Comparison of ENCODE assay signal across 25 cellular contexts in the genomic region with DNA sequence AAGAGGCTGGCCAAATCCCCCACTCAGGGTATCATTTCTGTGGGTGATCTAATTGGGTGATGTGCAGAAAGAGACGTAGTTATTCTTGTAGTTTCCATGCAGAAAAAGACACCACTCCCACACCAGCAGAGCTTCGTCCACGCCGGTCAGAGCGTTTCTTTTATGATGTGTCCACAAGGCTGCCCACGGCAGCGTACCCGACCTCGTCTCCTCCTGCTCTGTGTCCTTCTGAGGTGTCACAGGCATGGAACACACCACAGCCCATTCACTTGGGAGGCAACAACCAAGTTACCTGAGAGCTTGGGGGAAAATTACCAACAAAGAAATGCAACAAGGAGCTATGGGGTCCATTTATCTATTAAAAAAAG.
"Had no signal": no experiment of that assay in that cellular context is flagged by ENCODE, and none has a peak within 500 bp of the region (broad histone marks: within the 10 kb centered on the region; RNA-seq: fewer than 3 reads in every experiment).

No MANE protein-coding gene starts in this region.

- ATAC-seq: activated CD8-positive, alpha-beta memory T cell treated with anti-CD3 and anti-CD28 coated beads, Interleukin-2, amount 10 ng/mL, durations not matched to agents 7 days and 5 days; activated CD8-positive, alpha-beta T cell treated with anti-CD3 and anti-CD28 coated beads for 36 hours; stimulated activated naive CD8-positive, alpha-beta T cell treated with anti-CD3 and anti-CD28 coated beads, Interleukin-15, Interleukin-2, amounts not matched to agents 100 U/mL and 50 U/mL, for 24 hours; T-cell had no signal

- H3K9me3 ChIP-seq: neutrophil, ovary, prostate gland, testis, transverse colon had no signal

- H3K27me3 Mint-ChIP-seq: dendritic cell treated with granulocyte-macrophage colony-stimulating factor and Interleukin-4, amounts not matched to agents 40 ng/mL and 50 ng/mL, for 4 days had no signal

- H3K9me3 Mint-ChIP-seq: activated CD4-positive, alpha-beta T cell treated with anti-CD3 and anti-CD28 coated beads, Interleukin-2, amount 10 ng/mL, durations not matched to agents 7 days and 5 days; activated CD8-positive, alpha-beta T cell treated with anti-CD3 and anti-CD28 coated beads for 36 hours; dendritic cell treated with granulocyte-macrophage colony-stimulating factor and Interleukin-4, amounts not matched to agents 40 ng/mL and 50 ng/mL, for 4 days; endodermal cell; nephron; T-cell; WTC11 had no signal

- H3K27ac Mint-ChIP-seq: activated CD4-positive, alpha-beta T cell treated with anti-CD3 and anti-CD28 coated beads, Interleukin-2, amount 10 ng/mL, durations not matched to agents 7 days and 5 days; activated CD8-positive, alpha-beta memory T cell treated with anti-CD3 and anti-CD28 coated beads, Interleukin-2, amount 10 ng/mL, durations not matched to agents 7 days and 5 days; activated CD8-positive, alpha-beta T cell treated with anti-CD3 and anti-CD28 coated beads for 36 hours; dendritic cell treated with granulocyte-macrophage colony-stimulating factor and Interleukin-4, amounts not matched to agents 40 ng/mL and 50 ng/mL, for 4 days; endodermal cell; T-cell had no signal

- H3K4me1 ChIP-seq: prostate gland, testis had no signal

- DNase-seq: activated CD4-positive, alpha-beta T cell treated with anti-CD3 and anti-CD28 coated beads for 1 hour; activated CD4-positive, alpha-beta T cell treated with anti-CD3 and anti-CD28 coated beads, Interleukin-2, amount 10 ng/mL, durations not matched to agents 7 days and 5 days; activated CD8-positive, alpha-beta memory T cell treated with anti-CD3 and anti-CD28 coated beads, Interleukin-2, amount 10 ng/mL, durations not matched to agents 7 days and 5 days; activated CD8-positive, alpha-beta T cell treated with anti-CD3 and anti-CD28 coated beads for 36 hours; activated gamma-delta T cell; activated naive CD4-positive, alpha-beta T cell treated with anti-CD3 and anti-CD28 coated beads, Interleukin-2, amount 50 U/mL, for 16 hours; activated T-cell treated with anti-CD3 and anti-CD28 coated beads, Interleukin-2, amount 50 U/mL, for 48 hours; amniotic stem cell; central memory CD4-positive, alpha-beta T cell; head of caudate nucleus; ovary; stimulated activated CD4-positive, alpha-beta T cell treated with anti-CD3 and anti-CD28 coated beads, Interleukin-12 subunit alpha, Interleukin-12 subunit beta, amount 100 ng/mL, for 4 hours; stimulated activated CD4-positive, alpha-beta T cell treated with anti-CD3 and anti-CD28 coated beads, Interleukin-4, amount 100 ng/mL, for 1 hour; stimulated activated naive CD8-positive, alpha-beta T cell treated with anti-CD3 and anti-CD28 coated beads, Interleukin-15, Interleukin-2, amounts not matched to agents 100 U/mL and 50 U/mL, for 24 hours; T-cell; testis; transverse colon had no signal

- FAIRE-seq: urothelium cell line had no signal

- H3K36me3 ChIP-seq: neutrophil, ovary, prostate gland, transverse colon had no signal

- H3K4me3 ChIP-seq: ovary, prostate gland, skin epidermis, testis, transverse colon had no signal

- H3K4me1 Mint-ChIP-seq: activated CD4-positive, alpha-beta T cell treated with anti-CD3 and anti-CD28 coated beads, Interleukin-2, amount 10 ng/mL, durations not matched to agents 7 days and 5 days; activated CD8-positive, alpha-beta memory T cell treated with anti-CD3 and anti-CD28 coated beads, Interleukin-2, amount 10 ng/mL, durations not matched to agents 7 days and 5 days had no signal

- H3K4me3 Mint-ChIP-seq: activated CD4-positive, alpha-beta T cell treated with anti-CD3 and anti-CD28 coated beads, Interleukin-2, amount 10 ng/mL, durations not matched to agents 7 days and 5 days; activated CD8-positive, alpha-beta memory T cell treated with anti-CD3 and anti-CD28 coated beads, Interleukin-2, amount 10 ng/mL, durations not matched to agents 7 days and 5 days; activated CD8-positive, alpha-beta T cell treated with anti-CD3 and anti-CD28 coated beads for 36 hours; dendritic cell treated with granulocyte-macrophage colony-stimulating factor and Interleukin-4, amounts not matched to agents 40 ng/mL and 50 ng/mL, for 4 days; endodermal cell; T-cell; WTC11 had no signal

- H3K27ac ChIP-seq: neutrophil, ovary, prostate gland, skin epidermis, testis had no signal

- H3K27me3 ChIP-seq: ovary, testis, transverse colon had no signal

- H3K36me3 Mint-ChIP-seq: activated CD8-positive, alpha-beta memory T cell treated with anti-CD3 and anti-CD28 coated beads, Interleukin-2, amount 10 ng/mL, durations not matched to agents 7 days and 5 days; T-cell had no signal
